Comparison of ENCODE assay signal across 13 cellular contexts in genomic region chr5:142363619-142363963, GRCh38. TPM values are rescaled to one million over a fixed set of nuclear protein-coding genes. Genes with fewer than 3 reads are reported as not detected.
DNase-seq lines count a peak whose midpoint lies in the region; ATAC-seq, FAIRE-seq and TF ChIP-seq lines count a peak whose summit lies in the region.
"Had no signal": no experiment of that assay in that cellular context is flagged by ENCODE, and none has a peak within 500 bp of the region (broad histone marks: within the 10 kb centered on the region; RNA-seq: fewer than 3 reads in every experiment).

No MANE protein-coding gene starts in this region.

- peak overlapping the region; percentile 12 for H3K4ac ChIP-seq in H1 (replicated peaks; ENCODE audit: insufficient read length, low read depth, low read length)

- H3K4me1 ChIP-seq in breast epithelium (no peaks in the 10 kb centered on the region), H1 (replicated peaks in 1 of 4; ENCODE audit: control insufficient read depth in 3 of 4, insufficient read depth in 4 of 4, low read length in 3 of 4) (peaks cover 11 to 25% (median 20%) of the 10 kb centered on the region in 4 experiments), upper lobe of right lung (peaks cover 17% of the 10 kb centered on the region), Peyer's patch (peaks cover 0 to 24% (median 0%) of the 10 kb centered on the region in 4 donors)

- no peak overlapping the region for H3K9ac ChIP-seq in H1 (replicated peaks in 1 of 4; ENCODE audit: extremely low read depth in 1 of 4, low read depth in 3 of 4, low read length in 3 of 4)

- H3K27me3 Mint-ChIP-seq in MCF 10A (ENCODE audit: insufficient read depth, unreplicated experiment): no peaks in the 10 kb centered on the region

- peak overlapping the region; percentile 34 for H3K4me3 Mint-ChIP-seq in MCF 10A (ENCODE audit: unreplicated experiment)

- H2BK12ac ChIP-seq in H1 (ENCODE audit: low read depth, low read length): peak overlapping the region; percentile 86; the same call in 1 of the 2 replicates

- H3K27ac Mint-ChIP-seq in MCF 10A (ENCODE audit: low read depth, unreplicated experiment): peak overlapping the region; percentile 94

- peak overlapping the region; percentile 75; the same call in 1 of the 2 replicates for H3K18ac ChIP-seq in H1 (ENCODE audit: extremely low read depth, low read length)

- no TSS peak for BruUV-seq in MCF 10A (replicated peaks; lab: Mats Ljungman, UMichigan)

- H3K23ac ChIP-seq in H1 (ENCODE audit: insufficient read length): no peak overlapping the region

- TF ChIP-seq EP300 in H1 (IDR thresholded peaks at IDR 0.05; ENCODE audit: borderline replicate concordance in 1 of 2, low read depth in 2 of 2, low read length in 2 of 2): no peak

- CTCF ChIA-PET in MCF 10A (lab: Yijun Ruan, JAX) (interaction anchor here (0.7 to 1.2 kb wide), 3 partner anchors 18 to 162 kb away, joined by 3 to 4 read pairs (median 3); no protein-coding TSS in a partner anchor), H1 (lab: Charles Lee; ENCODE audit: partially characterized antibody) (interaction anchor here (0.8 to 1.1 kb wide), 3 partner anchors 38 to 47 kb away, joined by 3 to 4 read pairs (median 4); no protein-coding TSS in a partner anchor)

- FAIRE-seq in H1 (lab: Jason Lieb, UNC): no peak

- H3K36me3 Mint-ChIP-seq in MCF 10A (ENCODE audit: insufficient read depth, unreplicated experiment): no peaks in the 10 kb centered on the region

- H4K91ac ChIP-seq in H1 (replicated peaks; ENCODE audit: insufficient read length, low read length): peak overlapping the region; percentile 61

- H3K27ac ChIP-seq in breast epithelium: peak overlapping the region in 1 of 2 donors; percentile 71
- H3K27ac ChIP-seq in H1 (ENCODE audit: low read depth, low read length): 0 out of 2 replicates have a peak overlapping the region, but pooled peaks have one; percentile 9
- H3K27ac ChIP-seq in upper lobe of right lung: peak overlapping the region; percentile 75
- H3K27ac ChIP-seq in substantia nigra (ENCODE audit: low read depth, low read length, poor library complexity, severe bottlenecking): no peak overlapping the region
- H3K27ac ChIP-seq in Peyer's patch: peak overlapping the region in 1 of 4 donors; percentile 59

- no peak overlapping the region for H4K5ac ChIP-seq in H1 (ENCODE audit: insufficient read length, low read depth, low read length)

- intact Hi-C loops in MCF 10A (cut with micrococcal nuclease) (no loop called here), breast epithelium (cut with DNase I; ENCODE audit: low total_unique reads) (no loop called here), upper lobe of right lung (cut with DNase I) (no loop called here)

- no peak overlapping the region for H3K4me2 ChIP-seq in H1 (ENCODE audit: insufficient read depth in 1 of 2, low read depth in 2 of 2, low read length in 2 of 2)

- H2AFZ ChIP-seq in H1 (ENCODE audit: low read length): no peak overlapping the region

- POLR2A ChIA-PET in MCF 10A (lab: Yijun Ruan, JAX): interaction anchor here (1.3 to 10.6 kb wide), 3 partner anchors 11 to 39 kb away, joined by 3 to 150 read pairs (median 6); partner anchors contain the start of gene SPRY4
- POLR2A ChIA-PET in H1 (lab: Charles Lee; ENCODE audit: partially characterized antibody): interaction anchor here (0.6 to 1.8 kb wide), 6 partner anchors 9 to 377 kb away, joined by 3 to 6 read pairs (median 3); partner anchors contain the start of gene SPRY4

- peak overlapping the region; percentile 79; the same call in 1 of the 2 replicates for H2AK5ac ChIP-seq in H1 (ENCODE audit: low read depth, low read length)

- no peaks in the 10 kb centered on the region for H3K27me3 ChIP-seq in breast epithelium
- H3K27me3 ChIP-seq in H1 (replicated peaks in 1 of 4; ENCODE audit: control insufficient read depth in 3 of 4, extremely low read depth in 1 of 4, insufficient read depth in 3 of 4, low read length in 3 of 4): no peaks in the 10 kb centered on the region; a peak in 1 of 7 replicates
- H3K27me3 ChIP-seq in upper lobe of right lung: no peaks in the 10 kb centered on the region
- H3K27me3 ChIP-seq in Peyer's patch: no peaks in the 10 kb centered on the region

- peak overlapping the region; percentile 47 for H2BK120ac ChIP-seq in H1 (replicated peaks; ENCODE audit: low read depth, low read length)

- no peaks in the 10 kb centered on the region for H3K79me2 ChIP-seq in H1 (ENCODE audit: control insufficient read depth in 1 of 2, insufficient read depth in 2 of 2, low read length in 2 of 2)

- no peaks in the 10 kb centered on the region for H4K20me1 ChIP-seq in H1 (replicated peaks in 1 of 2; ENCODE audit: control insufficient read depth in 1 of 2, insufficient read depth in 2 of 2, low read length in 2 of 2)

- no peaks in the 10 kb centered on the region for H3K79me1 ChIP-seq in H1 (ENCODE audit: low read depth, low read length)

- no peak for TF ChIP-seq POLR2A in breast epithelium (IDR thresholded peaks at IDR 0.05)
- no peak for TF ChIP-seq POLR2A in H1 (IDR thresholded peaks at IDR 0.05; ENCODE audit: control extremely low read depth in 1 of 2, low read depth in 2 of 2, low read length in 2 of 2)
- no peak for TF ChIP-seq POLR2A in Peyer's patch (IDR thresholded peaks at IDR 0.05)

- DNase-seq in MCF 10A (ENCODE audit: unreplicated experiment) (no peak), breast epithelium (ENCODE audit: low spot score in 2 of 2) (no peak), H1 (ENCODE audit: low read depth in 1 of 2, low spot score in 2 of 2) (no peak), mesenteric fat pad (ENCODE audit: low spot score) (peak; percentile 43), upper lobe of right lung (no peak), substantia nigra (lab: John Stamatoyannopoulos, UW) (no peak), Peyer's patch (no peak)
- DNase-seq: effector CD4-positive, alpha-beta T cell; left colon; T-helper 1 cell had no signal

- no peak for TF ChIP-seq RAD21 in H1 (IDR thresholded peaks at IDR 0.05 in 1 of 2, conservative IDR thresholded peaks at IDR 0.05 in 1 of 2; ENCODE audit: low read depth in 2 of 2, low read length in 2 of 2)

- TF ChIP-seq CTCF in MCF 10A (IDR thresholded peaks at IDR 0.05; ENCODE audit: unreplicated experiment) (no peak), breast epithelium (IDR thresholded peaks at IDR 0.05) (no peak), H1 (IDR thresholded peaks at IDR 0.05; ENCODE audit: control extremely low read depth in 1 of 3, insufficient read depth in 1 of 3, low read depth in 1 of 3, low read length in 3 of 3) (no peak), upper lobe of right lung (IDR thresholded peaks at IDR 0.05) (no peak), Peyer's patch (IDR thresholded peaks at IDR 0.05) (no peak)

- H3K56ac ChIP-seq in H1 (replicated peaks; ENCODE audit: insufficient read length, low read depth, low read length): no peak overlapping the region

- H3K23me2 ChIP-seq in H1 (ENCODE audit: low read depth, low read length): no peaks in the 10 kb centered on the region

- peak overlapping the region; percentile 82; the same call in 1 of the 2 replicates for H2BK5ac ChIP-seq in H1 (ENCODE audit: low read depth, low read length)

- no peak overlapping the region for H3K4me3 ChIP-seq in breast epithelium
- H3K4me3 ChIP-seq in H1 (ENCODE audit: extremely low read depth in 1 of 4, insufficient read depth in 2 of 4, low read depth in 3 of 4, low read length in 4 of 4): no peak overlapping the region
- H3K4me3 ChIP-seq in upper lobe of right lung: no peak overlapping the region
- no peak overlapping the region for H3K4me3 ChIP-seq in Peyer's patch
- H3K4me3 ChIP-seq: skin epidermis had no signal

- peaks cover 20% of the 10 kb centered on the region for H3K4me1 Mint-ChIP-seq in MCF 10A (ENCODE audit: insufficient read depth, unreplicated experiment)

- 96% methylated on average over 5 of the region's 5 CpGs; no CpG with 5 or more reads in 1 of the 2 experiments for WGBS in H1 (ENCODE audit: extremely low coverage in 1 of 2, insufficient coverage in 1 of 2, insufficient read length in 1 of 2, insufficient replicate concordance in 2 of 2, low coverage in 1 of 2, low lambda C conversion rate in 2 of 2, missing lambda C conversion rate in 1 of 2), 2 experiments

- no peak overlapping the region for H4K8ac ChIP-seq in H1 (ENCODE audit: extremely low read depth, insufficient read depth, low read length)

- H2BK15ac ChIP-seq in H1 (ENCODE audit: low read length): peak overlapping the region; percentile 90; the same call in 1 of the 2 replicates

- no peak overlapping the region for H3K14ac ChIP-seq in H1 (ENCODE audit: insufficient read length)

- no peak for ATAC-seq in upper lobe of right lung
- ATAC-seq in HG03039 (IDR thresholded peaks at IDR 0.05; ENCODE audit: unreplicated experiment): no peak

- H3K9me3 ChIP-seq in breast epithelium (no peaks in the 10 kb centered on the region), H1 (ENCODE audit: insufficient read depth in 2 of 2, low read depth in 1 of 2, low read length in 1 of 2) (no peaks in the 10 kb centered on the region), upper lobe of right lung (no peaks in the 10 kb centered on the region), Peyer's patch (no peaks in the 10 kb centered on the region)

- H2BK20ac ChIP-seq in H1 (ENCODE audit: low read length): peak overlapping the region; percentile 74; the same call in 1 of the 2 replicates

- H3K36me3 ChIP-seq in breast epithelium (no peaks in the 10 kb centered on the region), H1 (ENCODE audit: control insufficient read depth in 2 of 4, insufficient read depth in 4 of 4, low read length in 3 of 4) (no peaks in the 10 kb centered on the region), upper lobe of right lung (no peaks in the 10 kb centered on the region), Peyer's patch (no peaks in the 10 kb centered on the region)

- no peaks in the 10 kb centered on the region for H3K9me3 Mint-ChIP-seq in MCF 10A (ENCODE audit: unreplicated experiment)
- H3K9me3 Mint-ChIP-seq: nephron had no signal

TF ChIP-seq in H1, 55 proteins besides CTCF, POLR2A, EP300 and RAD21 (continues in another document):
- TF ChIP-seq KDM1A (IDR thresholded peaks at IDR 0.05; ENCODE audit: borderline replicate concordance, low read length): peak; percentile 44; the same call in 1 of the 2 replicates

RNA-seq across cellular contexts. Expression of gene SPRY4, which starts 38.8 kb away (rescaled TPM):
- total RNA-seq in MCF 10A (2022) (34.5 and 41.9 TPM in 2 replicates), breast epithelium (10 to 100 TPM; 13.0 to 18.0 (median 14.5) TPM), mesenteric fat pad (79.7 TPM), upper lobe of right lung (89.8 TPM), Peyer's patch (10 to 100 TPM; 17.5 to 43.3 (median 31.5) TPM)
- total RNA-seq in H1 (2021; fragmentation: NEBNext Ultra II Directional; extraction: Animal tissue kit (Norgen Biotek cat#: 25700)): 98.2 and 113 TPM in 2 replicates
- polyA plus RNA-seq in H1 (2011; rRNA removed): 59.1 and 80.0 TPM in 2 replicates
- polyA plus RNA-seq in H1 (2011; cell fraction: cytosol; rRNA removed): 30.4 TPM
- 77.2 TPM for polyA plus RNA-seq in H1 (2011; cell fraction: nucleus; rRNA removed)
- 48.8 to 66.0 TPM (median 56.2 TPM) in 4 replicates for polyA plus RNA-seq in H1 (2012, experiment 1 of 2)
- 30.7 TPM for polyA plus RNA-seq in H1 (2012, experiment 2 of 2)
- polyA plus RNA-seq in H1 (2013, experiment 1 of 2): 97.0 TPM
- 102 TPM for polyA plus RNA-seq in H1 (2013, experiment 2 of 2)
- 78.2 and 94.7 TPM in 2 replicates for polyA minus RNA-seq in H1 (2011; rRNA and poly(A)+ RNA removed)
- polyA minus RNA-seq in H1 (2011; cell fraction: cytosol; rRNA and poly(A)+ RNA removed): 44.6 TPM
- 95.5 TPM for polyA minus RNA-seq in H1 (2011; cell fraction: nucleus; rRNA and poly(A)+ RNA removed)
